In genomic region chr21:15204887-15205286, GRCh38 we compare ENCODE assay signal across 1 cellular context.
TF ChIP-seq lines count a peak whose summit lies in the region.

No MANE protein-coding gene starts in this region.

TF ChIP-seq in HEK293, 187 proteins besides CTCF, POLR2A, EP300 and RAD21 (continued from another document):
- TF ChIP-seq ZNF148 (tag by site-specific recombination; IDR thresholded peaks at IDR 0.05; ENCODE audit: borderline replicate concordance) (no peak), SETDB1 (IDR thresholded peaks at IDR 0.05; ENCODE audit: insufficient read length, low read length) (no peak)
